In the genomic region with DNA sequence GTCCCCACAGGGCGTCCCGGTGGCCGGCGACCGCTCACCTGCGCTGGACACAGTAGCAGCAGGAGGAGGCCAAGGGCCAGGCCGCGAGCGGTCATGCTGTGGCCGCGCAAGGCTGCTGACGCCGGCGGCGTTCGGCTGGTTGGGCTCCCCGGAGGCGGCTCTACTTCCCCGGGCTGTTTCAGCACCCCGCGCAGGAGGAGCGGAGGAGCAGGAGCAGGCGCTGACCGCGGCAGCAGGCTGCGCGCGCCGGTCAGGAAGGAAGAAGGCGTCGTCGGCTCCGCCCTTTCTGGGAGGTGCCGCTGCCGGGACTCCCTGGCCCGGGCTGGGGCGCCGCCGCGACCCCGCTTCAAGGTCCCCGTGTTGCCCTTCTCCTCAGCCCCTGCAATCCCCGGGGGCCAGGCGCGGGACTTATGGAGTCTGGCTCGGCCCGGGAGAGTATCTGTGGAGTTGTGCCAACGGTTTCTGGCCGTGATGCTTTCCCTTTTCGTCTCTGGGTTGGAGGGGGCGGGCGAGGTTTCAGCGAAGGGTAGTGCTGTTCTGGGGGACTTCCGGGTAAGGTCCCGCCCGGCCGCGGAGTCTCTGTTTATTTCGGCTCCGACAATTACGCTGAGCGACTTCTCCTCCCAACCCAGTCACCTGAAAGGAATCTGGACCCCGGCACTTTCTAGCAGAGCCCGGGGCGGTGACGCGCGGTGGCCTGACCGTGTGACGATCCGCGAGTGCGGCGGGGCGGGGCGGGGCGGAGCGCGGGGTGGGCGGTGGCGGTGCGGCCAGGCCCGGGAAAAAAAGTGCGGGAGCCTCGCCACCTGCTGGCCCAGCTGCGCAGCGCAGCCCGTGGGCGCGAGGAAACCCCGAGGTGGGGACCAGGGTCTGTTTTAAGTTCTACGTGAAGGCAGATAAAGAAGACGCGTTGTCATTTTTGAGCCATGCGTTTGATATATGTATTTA, we compare ENCODE assay signal across 8 cellular contexts. TPM values are rescaled to one million over a fixed set of nuclear protein-coding genes. Genes with fewer than 3 reads are reported as not detected.
DNase-seq lines count a peak whose midpoint lies in the region; ATAC-seq and TF ChIP-seq lines count a peak whose summit lies in the region.

NPC1 (minus strand) TSS at position 258 of the 948 bp plus-strand sequence; CDS start at position 95, 163 bp downstream.

- TF ChIP-seq CTCF in HFF-Myc (IDR thresholded peaks at IDR 0.05; ENCODE audit: low read depth, low read length, missing control alignments) (peak; percentile 80), omental fat pad (IDR thresholded peaks at IDR 0.05) (peak in 1 of 3 donors; percentile 59), testis (IDR thresholded peaks at IDR 0.05) (peak; percentile 76 to 94 (median 91))

- peaks cover 21% of the 10 kb centered on the region for H3K4me1 ChIP-seq in testis

- H3K9me3 ChIP-seq in SK-N-MC (ENCODE audit: low read depth, low read length), result no peaks in the 10 kb centered on the region
- H3K9me3 ChIP-seq in testis, result no peaks in the 10 kb centered on the region

- ATAC-seq in omental fat pad (ENCODE audit: low FRiP score), result peak; percentile 96

- H3K27me3 ChIP-seq in testis, result no peaks in the 10 kb centered on the region

- intact Hi-C loops in testis (cut with DNase I; ENCODE audit: low total_unique reads), result loop anchor here (5.0 kb wide), 1 partner anchor 84 kb away; the partner anchor contains the start of gene RMC1

- H3K27ac ChIP-seq in SK-N-MC, result peak within 1 kb of the TSS; percentile 85; the same call in 1 of the 2 replicates
- H3K27ac ChIP-seq in testis, result peak within 1 kb of the TSS; percentile 92 to 99

- TF ChIP-seq POLR2A in testis (IDR thresholded peaks at IDR 0.05), result no peak

- no peaks in the 10 kb centered on the region for H3K36me3 ChIP-seq in SK-N-MC (ENCODE audit: insufficient read depth, low read length)
- H3K36me3 ChIP-seq in testis (ENCODE audit: low read depth, missing control alignments), result no peaks in the 10 kb centered on the region

- H3K9ac ChIP-seq in SK-N-MC (ENCODE audit: insufficient read length), result peak within 1 kb of the TSS; percentile 84

- WGBS in testis, 2 donors, result 0 to 1% methylated on average over 11 to 66 of the region's 95 CpGs

- DNase-seq in HFF-Myc (ENCODE audit: extremely low read depth, low read depth) (peak; percentile 75), MV-4-11 (lab: John Stamatoyannopoulos, UW) (peak; percentile 86), SK-N-MC (ENCODE audit: low read depth, low spot score) (no peak), globus pallidus (ENCODE audit: low spot score) (peak; percentile 91), omental fat pad (ENCODE audit: low spot score) (peak; percentile 70), testis (peak; percentile 93)
- DNase-seq in activated naive CD4-positive, alpha-beta T cell treated with anti-CD3 and anti-CD28 coated beads, Interleukin-2, amount 50 U/mL, for 16 hours, result peak; percentile 92

- H3K4me3 ChIP-seq in GM08714 (ENCODE audit: low read length) (peak within 1 kb of the TSS; percentile 92), HFF-Myc (replicated peaks; ENCODE audit: low read depth, low read length) (peak within 1 kb of the TSS; percentile 79), SK-N-MC (peak within 1 kb of the TSS; percentile 92), testis (peak within 1 kb of the TSS; percentile 65 to 79)

RNA-seq across cellular contexts. Expression of gene NPC1, which starts in this region (rescaled TPM):
- 100 to 1,000 TPM in 1 of 4 donors, 10 to 100 TPM in 3; 49.3 to 116 (median 54.7) TPM for total RNA-seq in omental fat pad
- total RNA-seq in testis, result 10 to 100 TPM; 66.8 to 83.2 TPM
- polyA plus RNA-seq in testis (ENCODE audit: insufficient read depth, low read depth, low replicate concordance), result 36.8 TPM
